8 cellular contexts compared by ENCODE assay signal in genomic region chr2:14904378-14904777, GRCh38.
A peak's percentile ranks its signal among the peaks of the same experiment; 100 is the strongest.
DNase-seq lines count a peak whose midpoint lies in the region; ATAC-seq, FAIRE-seq and TF ChIP-seq lines count a peak whose summit lies in the region.
"Not testable (repeated sequence)": the region's sequence is repeated elsewhere in the genome, so short reads cannot be mapped to it uniquely, and the experiment has no call there.

No MANE protein-coding gene starts in this region.

- POLR2A ChIA-PET in PC-3 (lab: Charles Lee; ENCODE audit: unreplicated experiment); K562 (lab: Yijun Ruan, JAX): not testable (repeated sequence)

- not testable (repeated sequence) for H3K79me2 ChIP-seq in PC-3 (ENCODE audit: low read length); K562 (ENCODE audit: control insufficient read depth, insufficient read depth, low read length)

- H3K4me2 ChIP-seq in PC-3 (ENCODE audit: low read length), result peak overlapping the region; percentile 32; the same call in 1 of the 2 replicates
- not testable (repeated sequence) for H3K4me2 ChIP-seq in K562 (ENCODE audit: insufficient read depth, low read length)

- not testable (repeated sequence) for H3K9me2 ChIP-seq in PC-3 (replicated peaks; ENCODE audit: low read length)

- H3K9me3 Mint-ChIP-seq in stimulated activated naive CD8-positive, alpha-beta T cell treated with anti-CD3 and anti-CD28 coated beads, Interleukin-15, amount 100 ng/mL, for 72 hours, result not testable (repeated sequence)

- H3K36me3 ChIP-seq in PC-3 (ENCODE audit: low read depth, low read length); K562 (ENCODE audit: control insufficient read depth, insufficient read depth, low read length): not testable (repeated sequence)

- H3K27ac Mint-ChIP-seq in stimulated activated naive CD8-positive, alpha-beta T cell treated with anti-CD3 and anti-CD28 coated beads, Interleukin-15, amount 100 ng/mL, for 72 hours, result not testable (repeated sequence)

- BruUV-seq in PC-3 (replicated peaks; lab: Mats Ljungman, UMichigan); K562 (replicated peaks; lab: Mats Ljungman, UMichigan): not testable (repeated sequence)

- not testable (repeated sequence) for H3K4me3 ChIP-seq in PC-3 (ENCODE audit: low read length); K562

- not testable (repeated sequence) for TF ChIP-seq CTCF in PC-3 (conservative IDR thresholded peaks at IDR 0.05; ENCODE audit: low read depth, low read length); K562 (IDR thresholded peaks at IDR 0.05 in 2 of 3, conservative IDR thresholded peaks at IDR 0.05 in 1 of 3; ENCODE audit: insufficient read depth in 2 of 3, low read depth in 1 of 3, low read length in 3 of 3); foreskin keratinocyte (conservative IDR thresholded peaks at IDR 0.05)

- not testable (repeated sequence) for TF ChIP-seq RAD21 in K562 (CRISPR knock-in tag; conservative IDR thresholded peaks at IDR 0.05 in 1 of 2, IDR thresholded peaks at IDR 0.05 in 1 of 2)

- not testable (repeated sequence) for H3K9me3 ChIP-seq in PC-3 (ENCODE audit: low read length); K562 (replicated peaks; ENCODE audit: control insufficient read depth, insufficient read depth, low read depth, low read length)

- DNase-seq in HT1080 (ENCODE audit: low read depth) (peak; percentile 17), PC-3 (peak; percentile 45)
- DNase-seq in activated CD4-positive, alpha-beta T cell treated with anti-CD3 and anti-CD28 coated beads for 48 hours, result peak; percentile 16
- DNase-seq in activated T-cell treated with anti-CD3 and anti-CD28 coated beads, Interleukin-2, amount 50 U/mL, for 48 hours, result peak; percentile 21 to 33
- DNase-seq in K562 (ENCODE audit: extremely low read depth in 1 of 4, low spot score in 3 of 4); foreskin keratinocyte; stimulated activated naive CD8-positive, alpha-beta T cell treated with anti-CD3 and anti-CD28 coated beads, Interleukin-15, amount 100 ng/mL, for 72 hours: not testable (repeated sequence)
- peak; percentile 1 for DNase-seq in stimulated activated CD4-positive, alpha-beta T cell treated with anti-CD3 and anti-CD28 coated beads, Interleukin-15, amount 100 ng/mL, for 24 hours

- CTCF ChIA-PET in PC-3 (lab: Charles Lee), result not testable (repeated sequence)
- CTCF ChIA-PET in K562 (lab: Yijun Ruan, JAX; ENCODE audit: low intra/inter-chr PET ratio), result interaction anchor here (1.2 kb wide), 1 partner anchor 41 kb away, joined by 3 read pairs; no protein-coding TSS in a partner anchor

- not testable (repeated sequence) for H3K9ac ChIP-seq in PC-3 (ENCODE audit: low read length); K562 (ENCODE audit: insufficient read depth in 1 of 2, low read depth in 2 of 2, low read length in 2 of 2)

- not testable (repeated sequence) for H3K9me1 ChIP-seq in K562 (ENCODE audit: control insufficient read depth, insufficient read depth, low read length)

- not testable (repeated sequence) for TF ChIP-seq EP300 in K562 (IDR thresholded peaks at IDR 0.05; ENCODE audit: low read length)

- H4K20me1 ChIP-seq in PC-3 (ENCODE audit: low read length); K562 (replicated peaks; ENCODE audit: control insufficient read depth, insufficient read depth, low read length): not testable (repeated sequence)

- intact Hi-C loops in PC-3 (cut with micrococcal nuclease) (loop anchor here (5.0 kb wide), 2 partner anchors 272 to 673 kb away; partner anchors contain the start of gene LRATD1), K562 (cut with micrococcal nuclease) (loop anchor here (5.0 kb wide), 1 partner anchor 683 kb away; no protein-coding TSS in a partner anchor)

- peak overlapping the region; percentile 52; the same call in 1 of the 2 replicates for H2AFZ ChIP-seq in PC-3 (ENCODE audit: low read length)
- H2AFZ ChIP-seq in K562 (ENCODE audit: low read depth, low read length), result not testable (repeated sequence)

- not testable (repeated sequence) for H3F3A ChIP-seq in PC-3 (ENCODE audit: low read length, unreplicated experiment)

- peaks cover 25% of the 10 kb centered on the region for H3K27me3 Mint-ChIP-seq in stimulated activated naive CD8-positive, alpha-beta T cell treated with anti-CD3 and anti-CD28 coated beads, Interleukin-15, amount 100 ng/mL, for 72 hours

- not testable (repeated sequence) for FAIRE-seq in K562 (lab: Jason Lieb, UNC)

- in situ Hi-C loops in K562 (cut with MboI), result loop anchor here (25.0 kb wide), 1 partner anchor 683 kb away; the partner anchor contains the start of gene DDX1

- not testable (repeated sequence) for H3K27me3 ChIP-seq in PC-3 (ENCODE audit: low read length); K562 (ENCODE audit: control insufficient read depth in 2 of 2, insufficient read depth in 2 of 2, low read length in 2 of 2); foreskin keratinocyte

- ATAC-seq in PC-3 (peak; percentile 45), foreskin keratinocyte (peak; percentile 84)
- not testable (repeated sequence) for ATAC-seq in K562
- ATAC-seq in stimulated activated naive CD8-positive, alpha-beta T cell treated with anti-CD3 and anti-CD28 coated beads, Interleukin-15, amount 100 ng/mL, for 72 hours, result peak; percentile 29

- H3K4me1 Mint-ChIP-seq in stimulated activated naive CD8-positive, alpha-beta T cell treated with anti-CD3 and anti-CD28 coated beads, Interleukin-15, amount 100 ng/mL, for 72 hours, result not testable (repeated sequence)

- 36% methylated on average over 7 of the region's 7 CpGs for WGBS in K562 (ENCODE audit: insufficient coverage, low coverage, missing lambda C conversion rate)

- H3K4me3 Mint-ChIP-seq in stimulated activated naive CD8-positive, alpha-beta T cell treated with anti-CD3 and anti-CD28 coated beads, Interleukin-15, amount 100 ng/mL, for 72 hours, result not testable (repeated sequence)

- not testable (repeated sequence) for H3K4me1 ChIP-seq in PC-3 (ENCODE audit: insufficient read depth, low read length); K562 (replicated peaks in 1 of 2; ENCODE audit: control insufficient read depth in 2 of 2, insufficient read depth in 2 of 2, low read length in 2 of 2); foreskin keratinocyte

- not testable (repeated sequence) for TF ChIP-seq POLR2A in K562 (conservative IDR thresholded peaks at IDR 0.05)

- H3K27ac ChIP-seq in PC-3 (ENCODE audit: low read length); K562 (ENCODE audit: extremely low read depth, low read depth, low read length); foreskin keratinocyte: not testable (repeated sequence)

TF ChIP-seq in K562, 482 proteins besides CTCF, POLR2A, EP300 and RAD21:
- TF ChIP-seq TFAP4 (CRISPR knock-in tag; IDR thresholded peaks at IDR 0.05; ENCODE audit: borderline replicate concordance), result peak; percentile 62
- peak; percentile 63 for TF ChIP-seq TAF9B (IDR thresholded peaks at IDR 0.05; ENCODE audit: partially characterized antibody)
- TF ChIP-seq FOSL1 (tag; conservative IDR thresholded peaks at IDR 0.05), result 0 out of 2 replicates have a peak, but pooled peaks have one; percentile 27
